25 cellular contexts compared by ENCODE assay signal in the genomic region with DNA sequence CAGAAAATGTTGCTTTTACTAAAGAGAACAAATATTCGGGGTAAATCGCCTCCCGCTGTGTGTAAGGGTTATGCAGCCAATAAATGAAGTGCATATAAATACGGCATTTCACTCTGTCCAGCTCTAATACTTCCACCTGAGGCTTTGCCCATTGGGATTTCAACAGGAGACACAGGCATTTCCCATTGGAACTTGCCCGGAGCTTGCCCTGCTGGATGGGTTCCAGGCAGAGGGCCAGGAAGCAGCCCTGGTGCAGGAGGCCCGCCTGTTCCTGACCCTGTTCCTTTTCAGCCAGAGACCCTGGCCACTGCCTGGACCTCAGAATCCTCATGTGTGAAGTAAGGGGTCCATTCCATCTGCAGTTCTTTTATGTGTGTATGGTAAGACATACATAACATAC. TPM values are rescaled to one million over a fixed set of nuclear protein-coding genes. Genes with fewer than 3 reads are reported as not detected.
DNase-seq lines count a peak whose midpoint lies in the region; ATAC-seq and TF ChIP-seq lines count a peak whose summit lies in the region.
"Had no signal": no experiment of that assay in that cellular context is flagged by ENCODE, and none has a peak within 500 bp of the region (broad histone marks: within the 10 kb centered on the region; RNA-seq: fewer than 3 reads in every experiment).

No MANE protein-coding gene starts in this region.

- dilution Hi-C loops in IMR-90 (cut with HindIII; ENCODE audit: low sequenced_read_pairs, unreplicated experiment) = no loop called here

- H4K8ac ChIP-seq in IMR-90 (ENCODE audit: low read depth in 2 of 2, low read length in 2 of 2) = no peak overlapping the region

- H3K4me3 ChIP-seq in IMR-90 (ENCODE audit: insufficient read depth, low read depth, low read length) = no peak overlapping the region
- H3K4me3 ChIP-seq: BLaER1, GM12878 had no signal

- POLR2A ChIA-PET in IMR-90 (lab: Charles Lee; ENCODE audit: unreplicated experiment) = no interaction called here
- POLR2A ChIA-PET in RWPE1 (lab: Yijun Ruan, JAX; ENCODE audit: low non-redundant PET) = no interaction called here

- 86% methylated on average over 1 of the region's 6 CpGs; no CpG with 5 or more reads in 1 of the 2 experiments for WGBS in IMR-90 (ENCODE audit: extremely low coverage in 2 of 2, insufficient read length in 1 of 2), 2 experiments

- H2AFZ ChIP-seq in IMR-90 (replicated peaks; ENCODE audit: low read length, poor library complexity) = no peak overlapping the region

- ATAC-seq in IMR-90 (ENCODE audit: low read depth) = no peak
- peak; percentile 71 for ATAC-seq in left lobe of liver
- ATAC-seq: GM12878 had no signal

- peak overlapping the region; percentile 52 for H2AK9ac ChIP-seq in IMR-90 (replicated peaks; ENCODE audit: low read depth, low read length, poor library complexity)

- no peak overlapping the region for H2BK15ac ChIP-seq in IMR-90 (ENCODE audit: low read depth, low read length)

- no peak overlapping the region for H2BK20ac ChIP-seq in IMR-90 (ENCODE audit: low read depth, low read length)

- CTCF ChIA-PET in IMR-90 (lab: Yijun Ruan, JAX) (no interaction called here), RWPE1 (lab: Yijun Ruan, JAX) (interaction anchor here (0.6 to 1.7 kb wide), 3 partner anchors 18 to 1135 kb away, joined by 3 to 5 read pairs (median 3); a partner anchor contains a TSS)

- TF ChIP-seq CTCF in IMR-90 (conservative IDR thresholded peaks at IDR 0.05; ENCODE audit: low read depth, low read length) (no peak), RWPE1 (conservative IDR thresholded peaks at IDR 0.05; ENCODE audit: low read depth) (no peak)

- DNase-seq in IMR-90 (no peak), RWPE1 (ENCODE audit: low spot score) (no peak), left lobe of liver (ENCODE audit: low spot score) (no peak), NCI-H1694 treated with DMSO at 0.1 percent for 48 hours (lab: John Stamatoyannopoulos, UW) (no peak), NCI-H446 treated with DMSO at 0.1 percent for 48 hours (lab: John Stamatoyannopoulos, UW) (no peak)
- DNase-seq: 8988T; ACHN; BE2C; C1 segment of cervical spinal cord; CD4-positive, alpha-beta memory T cell; CD4-positive, CD25-positive, alpha-beta regulatory T cell; COR-L47; DMS 273 treated with DMSO at 0.1 percent for 48 hours; DMS153; DMS53; DMS79; DND-41; EL; GDM1 had no signal

- H3K4me2 ChIP-seq in IMR-90 (ENCODE audit: low read depth, low read length) = no peak overlapping the region
- H3K4me2 ChIP-seq: BLaER1 had no signal

- H3K4me1 ChIP-seq in IMR-90 (ENCODE audit: control insufficient read depth, insufficient read depth, low read length) = no peaks in the 10 kb centered on the region
- H3K4me1 ChIP-seq: BE2C had no signal

- no peaks in the 10 kb centered on the region for H3K9me1 ChIP-seq in IMR-90 (ENCODE audit: insufficient read depth, low read length)

- TF ChIP-seq POLR2A in IMR-90 (IDR thresholded peaks at IDR 0.05; ENCODE audit: low read depth, low read length) = no peak

- no peak for TF ChIP-seq RAD21 in IMR-90 (IDR thresholded peaks at IDR 0.05; ENCODE audit: low read length)

- no peak overlapping the region for H4K5ac ChIP-seq in IMR-90 (ENCODE audit: low read depth, low read length)

- intact Hi-C loops in IMR-90 (cut with micrococcal nuclease) = no loop called here

- H3K23ac ChIP-seq in IMR-90 (ENCODE audit: low read depth, low read length) = no peak overlapping the region

- H2BK5ac ChIP-seq in IMR-90 (ENCODE audit: low read depth, low read length, poor library complexity, severe bottlenecking) = no peak overlapping the region

- H2BK120ac ChIP-seq in IMR-90 (ENCODE audit: low read depth, low read length) = no peak overlapping the region

- 0 out of 4 replicates have a peak, but pooled peaks cover 0 to 6% of the 10 kb centered on the region in 2 experiments for H3K79me1 ChIP-seq in IMR-90 (ENCODE audit: low read depth in 1 of 2, low read length in 2 of 2)

- no peaks in the 10 kb centered on the region; the same call in 1 of the 2 replicates for H3K36me3 ChIP-seq in IMR-90 (ENCODE audit: control insufficient read depth, insufficient read depth, low read length)
- H3K36me3 ChIP-seq: BE2C, BLaER1 had no signal

- H3K14ac ChIP-seq in IMR-90 (replicated peaks; ENCODE audit: low read depth, low read length) = no peak overlapping the region

- H3K27me3 ChIP-seq in IMR-90 (ENCODE audit: control insufficient read depth, insufficient read depth, low read length) = no peaks in the 10 kb centered on the region
- H3K27me3 ChIP-seq: BE2C, BLaER1 had no signal

- H3K56ac ChIP-seq in IMR-90 (ENCODE audit: extremely low read depth, insufficient read depth, low read length) = no peak overlapping the region

- no peak overlapping the region for H2AK5ac ChIP-seq in IMR-90 (ENCODE audit: low read depth, low read length)

- no peak overlapping the region for H3K18ac ChIP-seq in IMR-90 (ENCODE audit: low read depth, low read length)

- H3K9ac ChIP-seq in IMR-90 (ENCODE audit: low read depth, low read length) = no peak overlapping the region
- H3K9ac ChIP-seq: BLaER1 had no signal

- H4K20me1 ChIP-seq in IMR-90 (ENCODE audit: insufficient read depth, low read length) = no peaks in the 10 kb centered on the region
- H4K20me1 ChIP-seq: BLaER1 had no signal

- no peaks in the 10 kb centered on the region for H3K9me3 ChIP-seq in IMR-90 (ENCODE audit: control insufficient read depth, insufficient read depth, low read length)
- H3K9me3 ChIP-seq: BE2C, BLaER1 had no signal

- BruUV-seq in IMR-90 (replicated peaks; lab: Mats Ljungman, UMichigan) = no TSS peak

- H3K27ac ChIP-seq in IMR-90 (ENCODE audit: insufficient read depth, low read length) = no peak overlapping the region
- peak overlapping the region; percentile 55 for H3K27ac ChIP-seq in RWPE1
- H3K27ac ChIP-seq: BLaER1 had no signal

- no peak overlapping the region for H4K91ac ChIP-seq in IMR-90 (ENCODE audit: insufficient read depth, low read depth, low read length)

- in situ Hi-C loops in IMR-90 (cut with MboI; ENCODE audit: low sequenced_read_pairs) = no loop called here

- H3K4ac ChIP-seq in IMR-90 (ENCODE audit: low read depth, low read length) = no peak overlapping the region

TF ChIP-seq in IMR-90, 13 proteins besides CTCF, POLR2A, EP300 and RAD21:
- TF ChIP-seq SMC3 (IDR thresholded peaks at IDR 0.05; ENCODE audit: low read depth, low read length) (no peak), FOS (IDR thresholded peaks at IDR 0.05; ENCODE audit: low read depth, low read length) (no peak), MAFK (IDR thresholded peaks at IDR 0.05; ENCODE audit: low read depth, low read length) (no peak), BHLHE40 (IDR thresholded peaks at IDR 0.05; ENCODE audit: low read depth, low read length) (no peak), RFX5 (IDR thresholded peaks at IDR 0.05; ENCODE audit: low read depth, low read length) (no peak), MAZ (IDR thresholded peaks at IDR 0.05; ENCODE audit: borderline replicate concordance, low read depth, low read length) (no peak)

RNA-seq across cellular contexts. Expression of a gene that starts 17.4 kb away (rescaled TPM):
- total RNA-seq in IMR-90 (2012; rRNA removed) (51.9 and 63.8 TPM in 2 replicates), left lobe of liver (0.50 TPM)
- polyA plus RNA-seq in IMR-90 (2012; rRNA removed) = 66.9 and 78.0 TPM in 2 replicates
- polyA plus RNA-seq in IMR-90 (2012; cell fraction: cytosol; rRNA removed) = 64.2 and 87.8 TPM in 2 replicates
- 112 and 211 TPM in 2 replicates for polyA plus RNA-seq in IMR-90 (2012; cell fraction: nucleus; rRNA removed; ENCODE audit: low replicate concordance)
- total RNA-seq: A673; CD8-positive, alpha-beta memory T cell; G401 had no signal
- polyA plus RNA-seq: CD14-positive monocyte; CD8-positive, alpha-beta memory T cell had no signal

Comparison
In these comparisons a context has a peak if more than half of its experiments do, and no peak if none do; other contexts are left out.
1. RNA of a gene that starts 17.4 kb away (total RNA-seq): 51.9 to 63.8 TPM in IMR-90; 0.50 TPM in left lobe of liver (single experiment); every median in the first group is over 10 times any median in the second.